Comparison of ENCODE assay signal across 1 cellular context in genomic region chr1:44806025-44806703, GRCh38.
TF ChIP-seq lines count a peak whose summit lies in the region.

No MANE protein-coding gene starts in this region.

TF ChIP-seq in liver, 16 proteins besides CTCF, POLR2A, EP300 and RAD21 (continued from another document):
- no peak for TF ChIP-seq ZBTB33 (IDR thresholded peaks at IDR 0.05)
- TF ChIP-seq HNF4G (IDR thresholded peaks at IDR 0.05) = no peak
- no peak for TF ChIP-seq EGR1 (IDR thresholded peaks at IDR 0.05; ENCODE audit: low read depth in 2 of 2)
- TF ChIP-seq FOXA1 (IDR thresholded peaks at IDR 0.05) = no peak
- no peak for TF ChIP-seq ATF3 (IDR thresholded peaks at IDR 0.05)
- no peak for TF ChIP-seq REST (IDR thresholded peaks at IDR 0.05)
- TF ChIP-seq FOXA2 (IDR thresholded peaks at IDR 0.05) = no peak
- TF ChIP-seq TAF1 (conservative IDR thresholded peaks at IDR 0.05) = no peak
- no peak for TF ChIP-seq YY1 (IDR thresholded peaks at IDR 0.05)
- TF ChIP-seq JUND (IDR thresholded peaks at IDR 0.05) = no peak
